In the genomic region with DNA sequence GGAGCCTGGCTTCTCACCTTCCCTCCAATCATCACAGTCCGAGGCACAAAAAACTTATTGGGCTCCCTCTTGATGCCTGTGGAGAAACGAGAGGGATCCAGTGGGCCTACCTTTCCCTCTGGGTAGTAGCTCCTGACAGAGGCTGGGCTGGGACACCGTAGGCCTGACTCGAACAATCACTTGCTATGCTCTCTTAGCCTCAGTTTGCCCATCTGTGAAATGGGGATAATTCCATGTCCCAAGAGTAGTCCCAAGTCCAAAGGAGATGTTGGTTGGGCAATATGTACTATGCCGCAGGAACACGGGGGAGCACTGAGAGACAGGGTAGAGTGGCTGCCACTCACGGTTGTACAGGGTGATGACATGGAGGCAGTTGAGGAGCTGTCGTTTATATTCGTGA, we compare ENCODE assay signal across 23 cellular contexts. TPM values are rescaled to one million over a fixed set of nuclear protein-coding genes. Genes with fewer than 3 reads are reported as not detected.
"Had no signal": no experiment of that assay in that cellular context is flagged by ENCODE, and none has a peak within 500 bp of the region (broad histone marks: within the 10 kb centered on the region; RNA-seq: fewer than 3 reads in every experiment).

No MANE protein-coding gene starts in this region.

- H3K27me3 ChIP-seq: body of pancreas, right atrium auricular region, tibial artery, uterus had no signal

- ATAC-seq: activated CD4-positive, CD25-positive, alpha-beta regulatory T cell treated with anti-CD3 and anti-CD28 coated beads, Interleukin-2, amount 50 U/mL, for 24 hours; body of pancreas; stimulated activated naive B cell treated with anti-CD40 and anti-IgM and Interleukin-4, amounts not matched to agents 10 μg/mL and 1 μg/mL and 100 μg/mL, for 72 hours had no signal

- H3K27ac Mint-ChIP-seq: activated naive CD8-positive, alpha-beta T cell; stimulated activated naive B cell treated with anti-CD40 and anti-IgM and Interleukin-4, amounts not matched to agents 10 μg/mL and 1 μg/mL and 100 μg/mL, for 72 hours had no signal

- DNase-seq: activated CD4-positive, alpha-beta T cell treated with anti-CD3 and anti-CD28 coated beads, Interleukin-2, amount 50 U/mL, for 1 hour; activated CD8-positive, alpha-beta memory T cell treated with anti-CD3 and anti-CD28 coated beads for 24 hours; activated gamma-delta T cell treated with Interleukin-2 at 50 U/mL for 16 hours; amniotic stem cell; body of pancreas; caudate nucleus; cortex of kidney; effector CD4-positive, alpha-beta T cell; esophagus squamous epithelium; glutamatergic neuron; hypothalamus; left ventricle myocardium inferior; naive B cell; stimulated activated CD4-positive, alpha-beta T cell treated with anti-CD3 and anti-CD28 coated beads, Interleukin-15, amount 100 ng/mL, for 24 hours; stimulated activated CD4-positive, alpha-beta T cell treated with anti-CD3 and anti-CD28 coated beads, Interleukin-4, amount 100 ng/mL, for 1 hour; stimulated activated naive B cell treated with anti-CD40 and anti-IgM and Interleukin-4, amounts not matched to agents 10 μg/mL and 1 μg/mL and 100 μg/mL, for 72 hours; uterus had no signal

- H3K36me3 ChIP-seq: esophagus squamous epithelium, uterus had no signal

- H3K27me3 Mint-ChIP-seq: activated naive CD8-positive, alpha-beta T cell; naive B cell; stimulated activated naive B cell treated with anti-CD40 and anti-IgM and Interleukin-4, amounts not matched to agents 10 μg/mL and 1 μg/mL and 100 μg/mL, for 72 hours had no signal

- H3K4me1 ChIP-seq: body of pancreas, esophagus squamous epithelium, uterus had no signal

- H3K4me3 ChIP-seq: body of pancreas, esophagus squamous epithelium, left ventricle myocardium inferior, right atrium auricular region, skin epidermis, tibial artery, uterus had no signal

- H3K9me3 ChIP-seq: body of pancreas, esophagus squamous epithelium, left ventricle myocardium inferior, right atrium auricular region, tibial artery, uterus had no signal

- H3K4me3 Mint-ChIP-seq: activated naive CD8-positive, alpha-beta T cell; stimulated activated naive B cell treated with anti-CD40 and anti-IgM and Interleukin-4, amounts not matched to agents 10 μg/mL and 1 μg/mL and 100 μg/mL, for 72 hours had no signal

- H3K9me3 Mint-ChIP-seq: naive B cell; stimulated activated naive B cell treated with anti-CD40 and anti-IgM and Interleukin-4, amounts not matched to agents 10 μg/mL and 1 μg/mL and 100 μg/mL, for 72 hours had no signal

- H3K27ac ChIP-seq: body of pancreas, esophagus squamous epithelium, left ventricle myocardium inferior, right atrium auricular region, skin epidermis, tibial artery, uterus had no signal

RNA-seq across cellular contexts. Expression of a gene that starts 28.6 kb away (rescaled TPM):
- total RNA-seq: kidney epithelial cell had no signal
